1 cellular context compared by ENCODE assay signal in genomic region chr17:45260204-45260783, GRCh38.
TF ChIP-seq lines count a peak whose summit lies in the region.

No MANE protein-coding gene starts in this region.

TF ChIP-seq in SK-N-SH treated with all-trans-retinoic acid at 6 μM for 48 hours, 23 proteins besides CTCF, POLR2A, EP300 and RAD21 (continued from another document):
- no peak for TF ChIP-seq RARB (CRISPR knock-in tag; IDR thresholded peaks at IDR 0.05)
- no peak for TF ChIP-seq ZNF70 (CRISPR knock-in tag; IDR thresholded peaks at IDR 0.05)
- no peak for TF ChIP-seq ISL1 (CRISPR knock-in tag; IDR thresholded peaks at IDR 0.05)
- TF ChIP-seq ZFP3 (CRISPR knock-in tag; IDR thresholded peaks at IDR 0.05) = no peak
- no peak for TF ChIP-seq POU6F1 (CRISPR knock-in tag; IDR thresholded peaks at IDR 0.05; ENCODE audit: borderline replicate concordance, low read depth)
TF ChIP-seq in SK-N-SH treated with all-trans-retinoic acid at 6 μM for 48 hours: peak in this region for 0.
